1 cellular context compared by ENCODE assay signal in genomic region chr7:100119075-100119700, GRCh38.
TF ChIP-seq lines count a peak whose summit lies in the region.

A gene with protein sequence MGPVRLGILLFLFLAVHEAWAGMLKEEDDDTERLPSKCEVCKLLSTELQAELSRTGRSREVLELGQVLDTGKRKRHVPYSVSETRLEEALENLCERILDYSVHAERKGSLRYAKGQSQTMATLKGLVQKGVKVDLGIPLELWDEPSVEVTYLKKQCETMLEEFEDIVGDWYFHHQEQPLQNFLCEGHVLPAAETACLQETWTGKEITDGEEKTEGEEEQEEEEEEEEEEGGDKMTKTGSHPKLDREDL (plus strand): TSS chr7:100119634. CDS start chr7:100119745, 111 bp downstream.
TSS of gene TAF6 (minus strand) at chr7:100119358. CDS start at chr7:100114209, 5,149 bp downstream.

TF ChIP-seq in HEK293, 187 proteins besides CTCF, POLR2A, EP300 and RAD21 (continued from another document):
- TF ChIP-seq ZBTB10 (tag by site-specific recombination; IDR thresholded peaks at IDR 0.05) (peak; percentile 87), IKZF3 (tag by site-specific recombination; IDR thresholded peaks at IDR 0.05) (no peak), KLF8 (tag by site-specific recombination; IDR thresholded peaks at IDR 0.05) (peak; percentile 93)
TF ChIP-seq in HEK293: peak in this region for 45.
